In genomic region chr19:11482384-11483050, GRCh38 we compare ENCODE assay signal across 8 cellular contexts. TPM values are rescaled to one million over a fixed set of nuclear protein-coding genes. Genes with fewer than 3 reads are reported as not detected.
DNase-seq lines count a peak whose midpoint lies in the region; ATAC-seq and TF ChIP-seq lines count a peak whose summit lies in the region.

No MANE protein-coding gene starts in this region.

- H3K4me3 ChIP-seq in BLaER1, result peak overlapping the region; percentile 67
- H3K4me3 ChIP-seq in lower leg skin (ENCODE audit: low read depth, poor library complexity, severe bottlenecking), result no peak overlapping the region

- no peaks in the 10 kb centered on the region for H3K9me3 ChIP-seq in BLaER1

- no peak for TF ChIP-seq POLR2A in lower leg skin (IDR thresholded peaks at IDR 0.05)

- DNase-seq in NCI-H748 (lab: John Stamatoyannopoulos, UW; ENCODE audit: unreplicated experiment) (peak; percentile 85), dermis blood vessel endothelial cell (peak; percentile 92), lower leg skin (ENCODE audit: low spot score in 2 of 2) (peak; percentile 71 to 96)
- peak; percentile 88 to 90 for DNase-seq in activated CD4-positive, alpha-beta T cell treated with anti-CD3 and anti-CD28 coated beads, Interleukin-2, amount 50 U/mL, for 48 hours
- peak; percentile 67 to 73 (median 69) for DNase-seq in stimulated activated CD4-positive, alpha-beta T cell treated with anti-CD3 and anti-CD28 coated beads, TNF-alpha, amount 100 ng/mL, for 4 hours (ENCODE audit: low read depth in 3 of 3)

- peak overlapping the region; percentile 92 for H3K4me2 ChIP-seq in BLaER1

- intact Hi-C loops in lower leg skin (cut with DNase I; ENCODE audit: low total_unique reads), result loop anchor here (10.0 kb wide), 1 partner anchor 198 kb away; no protein-coding TSS in a partner anchor

- H3K27me3 ChIP-seq in BLaER1, result peaks cover 16% of the 10 kb centered on the region

- H3K36me3 ChIP-seq in BLaER1, result peaks cover 14% of the 10 kb centered on the region

- WGBS in lower leg skin, 2 donors, result 1 to 2% methylated on average over 34 to 47 of the region's 58 CpGs

- ATAC-seq in GM19328 (IDR thresholded peaks at IDR 0.05; ENCODE audit: unreplicated experiment), result peak; percentile 56
- ATAC-seq in HG03571 (IDR thresholded peaks at IDR 0.05; ENCODE audit: unreplicated experiment), result peak; percentile 45

- H4K20me1 ChIP-seq in BLaER1, result 0 out of 2 replicates have a peak, but pooled peaks cover 12% of the 10 kb centered on the region

- H3K27ac ChIP-seq in BLaER1, result peak overlapping the region; percentile 61; the same call in 1 of the 2 replicates

- TF ChIP-seq CTCF in lower leg skin (IDR thresholded peaks at IDR 0.05), result peak in 1 of 3 donors; percentile 56

- peaks cover 39% of the 10 kb centered on the region for H3K4me1 ChIP-seq in BLaER1

- peak overlapping the region; percentile 60; the same call in 1 of the 2 replicates for H3K9ac ChIP-seq in BLaER1

RNA-seq across cellular contexts. Expression of gene ELAVL3, which starts 1.7 kb away (rescaled TPM):
- total RNA-seq in dermis blood vessel endothelial cell, result not detected in 2 replicates
- total RNA-seq in lower leg skin, result not detected

RNA-seq across cellular contexts. Expression of gene ZNF653, which starts 23.1 kb away (rescaled TPM):
- total RNA-seq in dermis blood vessel endothelial cell (5.1 and 12.4 TPM in 2 replicates), lower leg skin (10 to 100 TPM in 3 of 4 donors, 1 to 10 TPM in 1; 8.4 to 16.9 (median 11.6) TPM)

RNA-seq across cellular contexts. Expression of gene ECSIT, which starts 46.4 kb away (rescaled TPM):
- total RNA-seq in dermis blood vessel endothelial cell, result 36.8 and 37.6 TPM in 2 replicates
- 10 to 100 TPM; 55.9 to 82.8 (median 57.7) TPM for total RNA-seq in lower leg skin

RNA-seq across cellular contexts. Expression of gene PRKCSH, which starts 47.1 kb away (rescaled TPM):
- 117 and 310 TPM in 2 replicates for total RNA-seq in dermis blood vessel endothelial cell
- total RNA-seq in lower leg skin, result 100 to 1,000 TPM; 121 to 189 (median 157) TPM

RNA-seq across cellular contexts. Expression of gene ODAD3, which starts 47.6 kb away (rescaled TPM):
- total RNA-seq in dermis blood vessel endothelial cell (0.05 TPM in 1 of 2 replicates, not detected in the other), lower leg skin (1 to 10 TPM in 1 of 4 donors, under 1 TPM in 2, not detected in 1; 0.44 to 1.1 (median 0.94) TPM)
